8 cellular contexts compared by ENCODE assay signal in the genomic region with DNA sequence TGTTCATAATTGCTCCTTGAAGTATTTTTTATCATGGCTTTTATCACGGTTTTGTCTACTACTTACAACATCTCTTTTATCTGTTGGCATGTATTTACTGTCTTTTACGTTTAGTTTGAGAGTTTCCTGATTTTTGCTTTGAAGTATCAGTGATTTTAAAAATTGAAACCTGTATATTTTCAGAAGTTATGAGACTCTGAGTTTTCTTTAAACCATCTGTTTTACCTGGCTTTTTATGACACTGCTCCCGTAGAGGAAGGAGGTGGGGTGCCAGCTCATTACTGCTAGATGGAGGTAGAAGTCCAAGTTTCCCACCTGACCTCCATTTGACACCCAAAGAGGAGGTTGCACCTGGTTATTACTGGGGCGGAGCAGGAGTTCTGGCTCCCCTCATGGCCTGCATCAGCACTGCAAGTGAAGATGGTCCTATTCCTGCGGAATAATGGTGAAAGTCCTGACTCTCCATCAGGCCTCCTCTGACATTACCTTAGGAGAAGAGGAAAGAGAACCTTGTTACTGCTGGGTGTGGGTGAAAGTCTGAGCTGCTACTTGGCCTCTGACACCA. TPM values are rescaled to one million over a fixed set of nuclear protein-coding genes. Genes with fewer than 3 reads are reported as not detected.
DNase-seq lines count a peak whose midpoint lies in the region; ATAC-seq, FAIRE-seq and TF ChIP-seq lines count a peak whose summit lies in the region.

No MANE protein-coding gene starts in this region.

- intact Hi-C loops in Panc1 (cut with micrococcal nuclease; ENCODE audit: unreplicated experiment), result no loop called here

- TF ChIP-seq CTCF in Panc1 (IDR thresholded peaks at IDR 0.05), result peak; percentile 76
- peak; percentile 41 for TF ChIP-seq CTCF in bronchial epithelial cell (IDR thresholded peaks at IDR 0.05; ENCODE audit: insufficient read depth, low read length, severe bottlenecking)

- no peak overlapping the region for H3K27ac ChIP-seq in Panc1 (ENCODE audit: low read length)

- no peak for FAIRE-seq in bronchial epithelial cell (lab: Jason Lieb, UNC)

- H3K27me3 ChIP-seq in Panc1 (ENCODE audit: control insufficient read depth, insufficient read depth, low read length) (no peaks in the 10 kb centered on the region), bronchial epithelial cell (ENCODE audit: control insufficient read depth, insufficient read depth, low read length) (no peaks in the 10 kb centered on the region)

- H3K4me3 ChIP-seq in Panc1 (ENCODE audit: low read depth in 2 of 2, low read length in 2 of 2), result no peak overlapping the region
- no peak overlapping the region for H3K4me3 ChIP-seq in bronchial epithelial cell (ENCODE audit: low read depth, low read length)

- ATAC-seq in Panc1, result peak; percentile 88

- CTCF ChIA-PET in Panc1 (lab: Charles Lee), result interaction anchor here (0.7 kb wide), 2 partner anchors 19 to 37 kb away, joined by 3 to 4 read pairs; no protein-coding TSS in a partner anchor

- in situ Hi-C loops in Panc1 (cut with HindIII; ENCODE audit: low pct_unique_long_range_greater_than_20kb, low sequenced_read_pairs) (no loop called here), KBM-7 (cut with MboI; ENCODE audit: low pct_unique_long_range_greater_than_20kb, low sequenced_read_pairs) (no loop called here)

- H3K9me3 ChIP-seq in Panc1 (ENCODE audit: control insufficient read depth, insufficient read depth, low read depth, low read length), result no peaks in the 10 kb centered on the region

- peaks cover 7% of the 10 kb centered on the region for H3K4me1 ChIP-seq in Panc1 (ENCODE audit: control insufficient read depth, insufficient read depth, low read length)

- no TSS peak for BruUV-seq in Panc1 (replicated peaks; lab: Mats Ljungman, UMichigan)

- DNase-seq in NCI-H510A (lab: John Stamatoyannopoulos, UW) (peak; percentile 16), NCI-H510A treated with DMSO at 0.1 percent for 48 hours (lab: John Stamatoyannopoulos, UW) (no peak), Panc1 (ENCODE audit: low read depth, low spot score) (no peak), bronchial epithelial cell (ENCODE audit: low read depth) (peak; percentile 5), KBM-7 (no peak), NCI-H128 (lab: John Stamatoyannopoulos, UW; ENCODE audit: unreplicated experiment) (no peak)
- peak; percentile 46 for DNase-seq in stimulated activated CD4-positive, alpha-beta T cell treated with anti-CD3 and anti-CD28 coated beads, Interleukin-4, amount 100 ng/mL, for 24 hours
- no peak for DNase-seq in NK-92 treated with Interleukin-12 subunit alpha and Interleukin-12 subunit beta, amount 100 ng/mL, for 24 hours (lab: John Stamatoyannopoulos, UW)

- H3K36me3 ChIP-seq in Panc1 (ENCODE audit: control insufficient read depth, insufficient read depth, low read length) (no peaks in the 10 kb centered on the region), bronchial epithelial cell (ENCODE audit: control insufficient read depth, insufficient read depth, low read length) (no peaks in the 10 kb centered on the region)

- POLR2A ChIA-PET in Panc1 (lab: Charles Lee), result no interaction called here

RNA-seq across cellular contexts. Expression of gene ZNF131, which starts 10.0 kb away (rescaled TPM):
- total RNA-seq in Panc1 (2021; ENCODE audit: unreplicated experiment) (47.3 TPM), bronchial epithelial cell (33.9 and 40.8 TPM in 2 replicates)
- polyA plus RNA-seq in Panc1 (2012; ENCODE audit: insufficient read length), result 20.7 TPM

Comparison
In these comparisons a context has a peak if more than half of its experiments do, and no peak if none do; other contexts are left out.
1. DNase-seq: peak in NCI-H510A (single experiment), bronchial epithelial cell (single experiment) and stimulated activated CD4-positive, alpha-beta T cell treated with anti-CD3 and anti-CD28 coated beads, Interleukin-4, amount 100 ng/mL, for 24 hours (single experiment); none in NCI-H510A treated with DMSO at 0.1 percent for 48 hours (single experiment), Panc1 (single experiment), KBM-7 (single experiment), NCI-H128 (single experiment) and NK-92 treated with Interleukin-12 subunit alpha and Interleukin-12 subunit beta, amount 100 ng/mL, for 24 hours (single experiment).